In genomic region chr3:126129408-126129891, GRCh38 we compare ENCODE assay signal across 11 cellular contexts. TPM values are rescaled to one million over a fixed set of nuclear protein-coding genes. Genes with fewer than 3 reads are reported as not detected.
DNase-seq lines count a peak whose midpoint lies in the region; ATAC-seq and TF ChIP-seq lines count a peak whose summit lies in the region.
"Had no signal": no experiment of that assay in that cellular context is flagged by ENCODE, and none has a peak within 500 bp of the region (broad histone marks: within the 10 kb centered on the region; RNA-seq: fewer than 3 reads in every experiment).

No MANE protein-coding gene starts in this region.

- dilution Hi-C loops in mammary epithelial cell (cut with HindIII; ENCODE audit: low sequenced_read_pairs) = no loop called here

- no peak for TF ChIP-seq POLR2A in transverse colon (IDR thresholded peaks at IDR 0.05)

- TF ChIP-seq EP300 in transverse colon (IDR thresholded peaks at IDR 0.05; ENCODE audit: low read depth) = no peak

- H3K4me2 ChIP-seq in mammary epithelial cell (ENCODE audit: insufficient read depth, low read depth, low read length) (no peak overlapping the region), Karpas-422 (ENCODE audit: low read depth, low read length, poor library complexity, severe bottlenecking) (no peak overlapping the region)

- DNase-seq in activated CD4-positive, alpha-beta T cell treated with anti-CD3 and anti-CD28 coated beads for 1 hour = peak; percentile 2
- DNase-seq in activated CD4-positive, alpha-beta T cell treated with anti-CD3 and anti-CD28 coated beads, Interleukin-2, amount 50 U/mL, for 48 hours = no peak
- DNase-seq in mammary epithelial cell (peak; percentile 56), left lobe of liver (ENCODE audit: low spot score) (peak; percentile 56), transverse colon (peak; percentile 6), Karpas-422 (no peak)
- no peak for DNase-seq in stimulated activated naive CD8-positive, alpha-beta T cell treated with anti-CD3 and anti-CD28 coated beads, Interleukin-15, Interleukin-2, amounts not matched to agents 100 U/mL and 50 U/mL, for 24 hours
- DNase-seq: DMS79; effector memory CD4-positive, alpha-beta T cell had no signal

- H3K9me2 ChIP-seq in Karpas-422 (replicated peaks; ENCODE audit: insufficient read depth, low read length) = no peaks in the 10 kb centered on the region

- H3K4me3 ChIP-seq in mammary epithelial cell (replicated peaks in 1 of 3; ENCODE audit: insufficient read depth in 1 of 3, low read depth in 2 of 3, low read length in 3 of 3) (no peak overlapping the region), transverse colon (no peak overlapping the region), Karpas-422 (ENCODE audit: low read length) (no peak overlapping the region)

- WGBS in mammary epithelial cell (ENCODE audit: low coverage, missing lambda C conversion rate) = 40% methylated on average over 10 of the region's 16 CpGs
- 73 to 80% methylated on average over 1 to 15 of the region's 16 CpGs for WGBS in transverse colon (ENCODE audit: low coverage in 1 of 2), 2 donors

- H3K9ac ChIP-seq in mammary epithelial cell (ENCODE audit: insufficient read depth, low read length) = no peak overlapping the region
- no peak overlapping the region for H3K9ac ChIP-seq in Karpas-422 (ENCODE audit: low read length)

- H3K4me1 ChIP-seq in mammary epithelial cell (ENCODE audit: insufficient read depth, low read length) (peaks cover 10% of the 10 kb centered on the region), transverse colon (peaks cover 0 to 2% (median 0%) of the 10 kb centered on the region in 4 donors), Karpas-422 (ENCODE audit: low read length) (no peaks in the 10 kb centered on the region)

- H3K79me2 ChIP-seq in mammary epithelial cell (ENCODE audit: insufficient read depth, low read length) (no peaks in the 10 kb centered on the region), Karpas-422 (ENCODE audit: low read length) (no peaks in the 10 kb centered on the region)

- in situ Hi-C loops in mammary epithelial cell (cut with MboI; ENCODE audit: low sequenced_read_pairs in 2 of 2) = loop anchor here in 1 of 2 donors (25.0 kb wide), 1 partner anchor 258 kb away; the partner anchor contains the start of gene CFAP100
- in situ Hi-C loops in transverse colon (cut with MboI; ENCODE audit: low pct_ligation_motif_present in 1 of 4, low pct_unique_long_range_greater_than_20kb in 1 of 4, low sequenced_read_pairs in 3 of 4) = loop anchor here in 1 of 4 donors (25.0 kb wide), 1 partner anchor 258 kb away; the partner anchor contains the start of gene CFAP100

- H4K20me1 ChIP-seq in mammary epithelial cell (ENCODE audit: insufficient read depth, low read length) = no peaks in the 10 kb centered on the region
- H4K20me1 ChIP-seq in Karpas-422 (ENCODE audit: insufficient read depth, low read depth, low read length) = no peaks in the 10 kb centered on the region

- H3K9me3 ChIP-seq in mammary epithelial cell (replicated peaks; ENCODE audit: insufficient read depth, low read length) = no peaks in the 10 kb centered on the region
- H3K9me3 ChIP-seq in transverse colon = no peaks in the 10 kb centered on the region
- H3K9me3 ChIP-seq in Karpas-422 (ENCODE audit: low read length) = no peaks in the 10 kb centered on the region

- peak; percentile 4 for ATAC-seq in left lobe of liver
- no peak for ATAC-seq in stimulated activated naive CD8-positive, alpha-beta T cell treated with anti-CD3 and anti-CD28 coated beads, Interleukin-15, Interleukin-2, amounts not matched to agents 100 U/mL and 50 U/mL, for 24 hours
- ATAC-seq in GM18907 (IDR thresholded peaks at IDR 0.05; ENCODE audit: unreplicated experiment) = no peak

- TF ChIP-seq CTCF in mammary epithelial cell (conservative IDR thresholded peaks at IDR 0.05 in 1 of 2, IDR thresholded peaks at IDR 0.05 in 1 of 2; ENCODE audit: extremely low read depth in 1 of 2, insufficient read depth in 1 of 2, low read depth in 1 of 2, low read length in 2 of 2) (no peak), transverse colon (IDR thresholded peaks at IDR 0.05) (no peak)

- CTCF ChIA-PET in mammary epithelial cell (lab: Charles Lee; ENCODE audit: low non-redundant PET) = no interaction called here

- H2AFZ ChIP-seq in mammary epithelial cell (ENCODE audit: low read depth, low read length) (no peak overlapping the region), Karpas-422 (ENCODE audit: low read length) (no peak overlapping the region)

- H3K27ac ChIP-seq in mammary epithelial cell (ENCODE audit: insufficient read depth, low read depth, low read length) (no peak overlapping the region), transverse colon (no peak overlapping the region), Karpas-422 (ENCODE audit: low read length) (no peak overlapping the region)

- H3K36me3 ChIP-seq in mammary epithelial cell (ENCODE audit: insufficient read depth, low read length) = no peaks in the 10 kb centered on the region
- H3K36me3 ChIP-seq in transverse colon = no peaks in the 10 kb centered on the region
- H3K36me3 ChIP-seq in Karpas-422 (ENCODE audit: insufficient read depth, low read length) = no peaks in the 10 kb centered on the region

- BruUV-seq in mammary epithelial cell (replicated peaks; lab: Mats Ljungman, UMichigan) = no TSS peak

- H3K27me3 ChIP-seq in mammary epithelial cell (ENCODE audit: insufficient read depth, low read length) = no peaks in the 10 kb centered on the region
- H3K27me3 ChIP-seq in transverse colon = no peaks in the 10 kb centered on the region
- no peaks in the 10 kb centered on the region for H3K27me3 ChIP-seq in Karpas-422 (ENCODE audit: low read length)

- intact Hi-C loops in mammary epithelial cell (cut with micrococcal nuclease) (no loop called here), transverse colon (cut with DNase I; ENCODE audit: low total_unique reads) (no loop called here)

RNA-seq across cellular contexts. Expression of gene SLC41A3, which starts 45.5 kb away (rescaled TPM):
- total RNA-seq in mammary epithelial cell (10 to 100 TPM; 25.1 to 43.0 TPM), left lobe of liver (15.7 TPM), transverse colon (10 to 100 TPM; 22.7 to 41.5 (median 29.1) TPM)
- polyA plus RNA-seq in mammary epithelial cell = 43.6 TPM
- 43.8 TPM for polyA minus RNA-seq in mammary epithelial cell
- 26.9 and 45.0 TPM in 2 replicates for total RNA-seq in Karpas-422 (2014; rRNA removed; shearing (Covaris generic); ENCODE audit: low replicate concordance)

RNA-seq across cellular contexts. Expression of gene ALDH1L1, which starts 50.9 kb away (rescaled TPM):
- total RNA-seq in mammary epithelial cell (1 to 10 TPM in 1 of 2 donors, under 1 TPM in 1; 0.71 to 1.2 TPM), left lobe of liver (492 TPM), transverse colon (10 to 100 TPM in 2 of 4 donors, 1 to 10 TPM in 2; 5.9 to 32.2 (median 16.1) TPM)
- polyA plus RNA-seq in mammary epithelial cell = 0.80 TPM
- polyA minus RNA-seq in mammary epithelial cell = not detected
- total RNA-seq in Karpas-422 (2014; rRNA removed; shearing (Covaris generic); ENCODE audit: low replicate concordance) = not detected in 2 replicates
- total RNA-seq: activated T-helper 2 cell treated with anti-CD3 and anti-CD28 coated beads, Interferon-gamma antibody, Interleukin-2, Interleukin-4, amounts not matched to agents 10 μg/mL and 5 μg/mL and 100 μg/mL, durations not matched to agents 14 hours and 24 hours and 36 hours had no signal

Comparison
In these comparisons a context has a peak if more than half of its experiments do, and no peak if none do; other contexts are left out.
1. DNase-seq: peak in activated CD4-positive, alpha-beta T cell treated with anti-CD3 and anti-CD28 coated beads for 1 hour (single experiment), mammary epithelial cell (single experiment), left lobe of liver (single experiment) and transverse colon (single experiment); none in activated CD4-positive, alpha-beta T cell treated with anti-CD3 and anti-CD28 coated beads, Interleukin-2, amount 50 U/mL, for 48 hours (0 of 2), Karpas-422 (single experiment) and stimulated activated naive CD8-positive, alpha-beta T cell treated with anti-CD3 and anti-CD28 coated beads, Interleukin-15, Interleukin-2, amounts not matched to agents 100 U/mL and 50 U/mL, for 24 hours (single experiment).
2. RNA of gene ALDH1L1, which starts 50.9 kb away (total RNA-seq): 492 TPM in left lobe of liver (single experiment); 5.9 to 32.2 TPM in transverse colon, 0.71 to 1.2 TPM in mammary epithelial cell and not detected in Karpas-422; every median in the first group is over 10 times any median in the second.